ENCODE assay signal across 10 cellular contexts in the genomic region with DNA sequence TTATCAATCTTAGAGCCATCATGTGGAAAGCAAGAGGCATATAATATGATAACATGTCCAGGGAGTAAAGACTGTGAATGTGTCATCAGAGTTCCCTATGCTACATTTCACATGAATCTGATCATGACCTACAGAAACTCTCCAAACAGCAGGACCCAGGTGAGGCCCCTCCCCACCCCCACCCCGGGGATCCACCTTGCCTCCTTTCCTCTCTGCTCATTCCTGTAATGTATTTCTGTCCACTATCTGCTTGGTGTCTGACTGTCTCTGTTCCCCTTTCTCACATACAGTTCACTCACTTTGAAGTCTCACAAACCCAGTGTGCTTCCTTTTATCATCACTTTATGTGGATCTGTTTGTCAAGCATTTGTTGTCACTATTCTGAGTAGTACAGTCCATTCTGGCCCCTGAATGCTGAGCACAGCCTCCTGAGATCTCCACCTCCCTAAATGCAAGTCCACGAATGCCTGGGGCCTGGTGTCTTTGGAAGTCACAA.
A peak's percentile ranks its signal among the peaks of the same experiment; 100 is the strongest.
DNase-seq lines count a peak whose midpoint lies in the region; ATAC-seq lines count a peak whose summit lies in the region.
"Had no signal": no experiment of that assay in that cellular context is flagged by ENCODE, and none has a peak within 500 bp of the region (broad histone marks: within the 10 kb centered on the region; RNA-seq: fewer than 3 reads in every experiment).

No MANE protein-coding gene starts in this region.

- peaks cover 26% of the 10 kb centered on the region for H3K4me1 Mint-ChIP-seq in stimulated activated memory B cell treated with anti-CD40 and anti-IgM and Interleukin-4, amounts not matched to agents 10 μg/mL and 1 μg/mL and 100 μg/mL, for 72 hours

- H3K9me3 Mint-ChIP-seq in stimulated activated memory B cell treated with anti-CD40 and anti-IgM and Interleukin-4, amounts not matched to agents 10 μg/mL and 1 μg/mL and 100 μg/mL, for 72 hours: no peaks in the 10 kb centered on the region

- DNase-seq in NCI-H524 treated with DMSO at 0.1 percent for 48 hours (lab: John Stamatoyannopoulos, UW) (no peak), EL (no peak), HK-2 (ENCODE audit: unreplicated experiment) (no peak), NCI-H345 treated with DMSO at 0.1 percent for 48 hours (lab: John Stamatoyannopoulos, UW; ENCODE audit: unreplicated experiment) (no peak)
- DNase-seq: CD4-positive, alpha-beta memory T cell; cortex of kidney had no signal

- ATAC-seq in GM18909 (IDR thresholded peaks at IDR 0.05; ENCODE audit: poor library complexity, unreplicated experiment) (peak; percentile 56), GM21737 (IDR thresholded peaks at IDR 0.05; ENCODE audit: unreplicated experiment) (peak; percentile 64), HG03159 (IDR thresholded peaks at IDR 0.05; ENCODE audit: unreplicated experiment) (peak; percentile 63)
- peak; percentile 88 for ATAC-seq in stimulated activated memory B cell treated with anti-CD40 and anti-IgM and Interleukin-4, amounts not matched to agents 10 μg/mL and 1 μg/mL and 100 μg/mL, for 72 hours

- H3K36me3 Mint-ChIP-seq in stimulated activated memory B cell treated with anti-CD40 and anti-IgM and Interleukin-4, amounts not matched to agents 10 μg/mL and 1 μg/mL and 100 μg/mL, for 72 hours: no peaks in the 10 kb centered on the region
- H3K36me3 Mint-ChIP-seq: CD4-positive, alpha-beta memory T cell had no signal

- H3K4me3 Mint-ChIP-seq in stimulated activated memory B cell treated with anti-CD40 and anti-IgM and Interleukin-4, amounts not matched to agents 10 μg/mL and 1 μg/mL and 100 μg/mL, for 72 hours: no peak overlapping the region
- H3K4me3 Mint-ChIP-seq: CD4-positive, alpha-beta memory T cell had no signal

- H3K27me3 Mint-ChIP-seq in stimulated activated memory B cell treated with anti-CD40 and anti-IgM and Interleukin-4, amounts not matched to agents 10 μg/mL and 1 μg/mL and 100 μg/mL, for 72 hours: no peaks in the 10 kb centered on the region

- peak overlapping the region; percentile 74 for H3K27ac Mint-ChIP-seq in stimulated activated memory B cell treated with anti-CD40 and anti-IgM and Interleukin-4, amounts not matched to agents 10 μg/mL and 1 μg/mL and 100 μg/mL, for 72 hours
